Comparison of ENCODE assay signal across 8 cellular contexts in the genomic region with DNA sequence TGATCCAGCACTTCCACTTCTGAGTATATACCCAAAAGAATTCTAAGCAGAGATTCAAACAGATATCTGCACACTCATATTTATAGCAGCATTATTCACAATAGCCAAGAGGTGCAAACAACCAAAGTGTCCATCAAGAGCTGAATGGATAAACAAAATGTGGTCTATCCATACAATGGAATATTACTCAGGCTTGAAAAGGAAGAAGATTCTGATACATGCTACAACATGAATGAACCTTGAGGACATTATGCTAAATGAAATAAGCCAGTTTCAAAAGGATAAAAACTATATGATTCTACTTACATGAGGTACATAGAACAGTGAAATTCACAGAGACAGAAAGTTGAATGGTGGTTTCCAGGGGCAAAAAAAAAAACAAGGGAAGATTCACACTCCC.
"Had no signal": no experiment of that assay in that cellular context is flagged by ENCODE, and none has a peak within 500 bp of the region (broad histone marks: within the 10 kb centered on the region; RNA-seq: fewer than 3 reads in every experiment).

No MANE protein-coding gene starts in this region.

- DNase-seq: H9, HCEC 1CT, HFFc6, KBM-7 had no signal

- H2AFZ ChIP-seq: GM23338 had no signal

- H3K4me3 Mint-ChIP-seq: GM23338, H9, HFFc6, IgD-negative memory B cell had no signal

- H3K9me3 Mint-ChIP-seq: GM23338, H9, HFFc6 had no signal

- ATAC-seq: GM23338, HepG2 had no signal

- H3K4me3 ChIP-seq: GM23338 had no signal

- H3K27ac ChIP-seq: HL-60 had no signal

- H3K4me2 ChIP-seq: GM23338 had no signal

- H3K27ac Mint-ChIP-seq: GM23338, H9, HFFc6, IgD-negative memory B cell had no signal
